Comparison of ENCODE assay signal across 25 cellular contexts in the genomic region with DNA sequence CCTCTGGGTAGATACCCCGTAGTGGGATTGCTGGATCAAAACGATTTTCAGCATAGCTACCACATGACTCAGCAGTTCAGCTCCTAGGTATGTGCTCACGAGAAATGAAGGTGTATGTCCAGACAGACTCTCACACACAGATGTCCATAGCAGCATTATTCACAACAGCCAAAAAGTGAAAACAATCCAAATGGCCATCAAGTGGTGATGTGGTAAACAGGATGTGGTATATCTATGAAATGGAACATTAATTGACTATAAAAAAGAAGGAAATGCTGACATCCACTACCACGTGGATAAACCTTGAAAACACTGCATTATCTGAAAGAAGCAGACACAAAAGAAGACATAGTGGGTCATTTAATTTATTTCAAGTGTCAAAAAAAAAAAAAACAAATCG.
DNase-seq lines count a peak whose midpoint lies in the region; ATAC-seq, FAIRE-seq and TF ChIP-seq lines count a peak whose summit lies in the region.
"Had no signal": no experiment of that assay in that cellular context is flagged by ENCODE, and none has a peak within 500 bp of the region (broad histone marks: within the 10 kb centered on the region; RNA-seq: fewer than 3 reads in every experiment).

No MANE protein-coding gene starts in this region.

- no peak for FAIRE-seq in A549 (lab: Jason Lieb, UNC)
- FAIRE-seq: GM12878, GM12892, GM19239 had no signal

- H3K4me3 ChIP-seq in SK-N-SH (ENCODE audit: low read depth in 2 of 2, low read length in 1 of 2) (no peak overlapping the region), A549 (no peak overlapping the region), endodermal cell (ENCODE audit: low read length) (no peak overlapping the region)
- H3K4me3 ChIP-seq: BLaER1, GM12878 had no signal

- H3K4me1 ChIP-seq in SK-N-SH (ENCODE audit: control insufficient read depth in 1 of 2, insufficient read depth in 2 of 2, low read depth in 1 of 2, low read length in 1 of 2) = peaks cover 0 to 22% of the 10 kb centered on the region in 2 experiments; a peak in 2 of 4 replicates
- H3K4me1 ChIP-seq in A549 = no peaks in the 10 kb centered on the region
- H3K4me1 ChIP-seq in endodermal cell (ENCODE audit: control insufficient read depth, insufficient read depth, low read length) = no peaks in the 10 kb centered on the region

- TF ChIP-seq EP300 in SK-N-SH (IDR thresholded peaks at IDR 0.05; ENCODE audit: borderline replicate concordance in 1 of 2, low read depth in 1 of 2, low read length in 1 of 2) (no peak), A549 (IDR thresholded peaks at IDR 0.05) (no peak)

- H3K4me3 Mint-ChIP-seq in endodermal cell = no peak overlapping the region
- H3K4me3 Mint-ChIP-seq: CD14-positive monocyte; CD4-positive, alpha-beta memory T cell; CD4-positive, CD25-positive, alpha-beta regulatory T cell; CD8-positive, alpha-beta memory T cell had no signal

- CTCF ChIA-PET in SK-N-SH (lab: Yijun Ruan, JAX) = interaction anchor here (1.4 kb wide), 1 partner anchor 41 kb away, joined by 3 read pairs; no protein-coding TSS in a partner anchor
- CTCF ChIA-PET in A549 (lab: Yijun Ruan, JAX) = no interaction called here

- POLR2A ChIA-PET in SK-N-SH (lab: Yijun Ruan, JAX) (no interaction called here), A549 (lab: Yijun Ruan, JAX) (no interaction called here)

- TF ChIP-seq CTCF in SK-N-SH (IDR thresholded peaks at IDR 0.05) (no peak), A549 (IDR thresholded peaks at IDR 0.05) (no peak), endodermal cell (conservative IDR thresholded peaks at IDR 0.05) (no peak)

- no peak for TF ChIP-seq RAD21 in SK-N-SH (IDR thresholded peaks at IDR 0.05; ENCODE audit: low read length)
- no peak for TF ChIP-seq RAD21 in A549 (conservative IDR thresholded peaks at IDR 0.05 in 1 of 2, IDR thresholded peaks at IDR 0.05 in 1 of 2)

- no peak overlapping the region for H3K9ac ChIP-seq in SK-N-SH
- no peak overlapping the region for H3K9ac ChIP-seq in endodermal cell (ENCODE audit: extremely low read depth, low read length, poor library complexity, severe bottlenecking)
- H3K9ac ChIP-seq: BLaER1 had no signal

- WGBS in SK-N-SH (ENCODE audit: low lambda C conversion rate) = 46% methylated on average over 5 of the region's 5 CpGs
- 36% methylated on average over 5 of the region's 5 CpGs for WGBS in A549 (ENCODE audit: missing lambda C conversion rate)
- WGBS in endodermal cell (ENCODE audit: insufficient coverage in 1 of 2, insufficient read length in 1 of 2), 2 experiments = 92 to 93% methylated on average over 3 to 5 of the region's 5 CpGs

- no peaks in the 10 kb centered on the region for H4K20me1 ChIP-seq in SK-N-SH (ENCODE audit: insufficient read depth)
- H4K20me1 ChIP-seq: BLaER1 had no signal

- H3K9me3 ChIP-seq in SK-N-SH (no peaks in the 10 kb centered on the region), A549 (peaks cover 17% of the 10 kb centered on the region; the same call in 1 of the 3 replicates), endodermal cell (ENCODE audit: control insufficient read depth, low read length) (peaks cover 7% of the 10 kb centered on the region)
- H3K9me3 ChIP-seq: BE2C had no signal

- TF ChIP-seq POLR2A in A549 (IDR thresholded peaks at IDR 0.05; ENCODE audit: low read length) = no peak

- no peaks in the 10 kb centered on the region for H3K4me1 Mint-ChIP-seq in endodermal cell
- H3K4me1 Mint-ChIP-seq: CD4-positive, alpha-beta memory T cell; CD8-positive, alpha-beta memory T cell had no signal

- no peak overlapping the region for H2AFZ ChIP-seq in SK-N-SH (ENCODE audit: low read depth)

- DNase-seq in SK-N-SH (no peak), A549 (ENCODE audit: low read depth in 1 of 2, low spot score in 1 of 2) (no peak), endodermal cell (peak; percentile 1), NCI-H748 treated with DMSO at 0.1 percent for 48 hours (lab: John Stamatoyannopoulos, UW) (no peak)
- DNase-seq: ACHN; BE2C; C1 segment of cervical spinal cord; CD4-positive, alpha-beta memory T cell; CD4-positive, CD25-positive, alpha-beta regulatory T cell; CD8-positive, alpha-beta memory T cell; COR-L47; DMS 273 treated with DMSO at 0.1 percent for 48 hours; DMS153; DMS53; DMS79; DND-41; EL; GDM1 had no signal

- no peaks in the 10 kb centered on the region for H3K27me3 ChIP-seq in SK-N-SH (ENCODE audit: insufficient read depth)
- H3K27me3 ChIP-seq in endodermal cell (ENCODE audit: control insufficient read depth, insufficient read depth, low read length, poor library complexity, severe bottlenecking) = no peaks in the 10 kb centered on the region
- H3K27me3 ChIP-seq: BE2C, BLaER1 had no signal

- no peaks in the 10 kb centered on the region for H3K36me3 Mint-ChIP-seq in endodermal cell (ENCODE audit: low read depth)
- H3K36me3 Mint-ChIP-seq: CD14-positive monocyte; CD4-positive, alpha-beta memory T cell; CD4-positive, CD25-positive, alpha-beta regulatory T cell had no signal

- H3K4me2 ChIP-seq in SK-N-SH = no peak overlapping the region
- no peak overlapping the region for H3K4me2 ChIP-seq in A549
- H3K4me2 ChIP-seq: BLaER1 had no signal

- H3F3A ChIP-seq in SK-N-SH (replicated peaks; ENCODE audit: insufficient read depth) = no peaks in the 10 kb centered on the region

- H3K36me3 ChIP-seq in SK-N-SH (replicated peaks in 1 of 2; ENCODE audit: control insufficient read depth in 1 of 2, insufficient read depth in 2 of 2, low read length in 1 of 2) = no peaks in the 10 kb centered on the region
- H3K36me3 ChIP-seq in endodermal cell (ENCODE audit: control insufficient read depth, insufficient read depth, low read length) = no peaks in the 10 kb centered on the region
- H3K36me3 ChIP-seq: BE2C, BLaER1 had no signal

- peaks cover 11% of the 10 kb centered on the region for H3K9me3 Mint-ChIP-seq in endodermal cell

- H3K79me2 ChIP-seq in SK-N-SH (ENCODE audit: insufficient read depth) = no peaks in the 10 kb centered on the region

- no peaks in the 10 kb centered on the region for H3K9me2 ChIP-seq in SK-N-SH

- H3K27ac ChIP-seq in SK-N-SH (ENCODE audit: low read depth in 2 of 2, low read length in 1 of 2) (no peak overlapping the region), A549 (no peak overlapping the region), endodermal cell (ENCODE audit: low read depth, low read length) (no peak overlapping the region)
- H3K27ac ChIP-seq: 22Rv1, BLaER1 had no signal

- ATAC-seq in SK-N-SH treated with all-trans-retinoic acid at 6 μM for 48 hours (no peak), A549 (no peak)
- ATAC-seq: GM12878 had no signal

- peaks cover 2% of the 10 kb centered on the region for H3K27me3 Mint-ChIP-seq in endodermal cell (ENCODE audit: insufficient read depth)
- H3K27me3 Mint-ChIP-seq: CD4-positive, CD25-positive, alpha-beta regulatory T cell had no signal

- no peak overlapping the region for H3K27ac Mint-ChIP-seq in endodermal cell
- H3K27ac Mint-ChIP-seq: CD14-positive monocyte; CD4-positive, CD25-positive, alpha-beta regulatory T cell; CD8-positive, alpha-beta memory T cell had no signal

TF ChIP-seq in SK-N-SH treated with all-trans-retinoic acid at 6 μM for 48 hours, 23 proteins besides CTCF, POLR2A, EP300 and RAD21 (continues in another document):
- peak; percentile 93 for TF ChIP-seq ZNF8 (CRISPR knock-in tag; IDR thresholded peaks at IDR 0.05)

TF ChIP-seq in SK-N-SH, 30 proteins besides CTCF, POLR2A, EP300 and RAD21 (continues in another document):
- TF ChIP-seq MEF2A (IDR thresholded peaks at IDR 0.05; ENCODE audit: borderline replicate concordance, low read depth) (no peak), TEAD4 (IDR thresholded peaks at IDR 0.05; ENCODE audit: borderline replicate concordance, insufficient read depth) (no peak), RCOR1 (IDR thresholded peaks at IDR 0.05; ENCODE audit: low read length) (no peak), JUND (IDR thresholded peaks at IDR 0.05) (no peak), MAX (IDR thresholded peaks at IDR 0.05; ENCODE audit: low read depth) (no peak)
- TF ChIP-seq, protein P1, sequence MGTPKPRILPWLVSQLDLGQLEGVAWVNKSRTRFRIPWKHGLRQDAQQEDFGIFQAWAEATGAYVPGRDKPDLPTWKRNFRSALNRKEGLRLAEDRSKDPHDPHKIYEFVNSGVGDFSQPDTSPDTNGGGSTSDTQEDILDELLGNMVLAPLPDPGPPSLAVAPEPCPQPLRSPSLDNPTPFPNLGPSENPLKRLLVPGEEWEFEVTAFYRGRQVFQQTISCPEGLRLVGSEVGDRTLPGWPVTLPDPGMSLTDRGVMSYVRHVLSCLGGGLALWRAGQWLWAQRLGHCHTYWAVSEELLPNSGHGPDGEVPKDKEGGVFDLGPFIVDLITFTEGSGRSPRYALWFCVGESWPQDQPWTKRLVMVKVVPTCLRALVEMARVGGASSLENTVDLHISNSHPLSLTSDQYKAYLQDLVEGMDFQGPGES (IDR thresholded peaks at IDR 0.05; ENCODE audit: low read depth, low read length) = no peak

TF ChIP-seq in A549, 52 proteins besides CTCF, POLR2A, EP300 and RAD21:
- TF ChIP-seq MAFK (IDR thresholded peaks at IDR 0.05; ENCODE audit: partially characterized antibody) (peak; percentile 70), CBX8 (IDR thresholded peaks at IDR 0.05) (no peak), MAZ (IDR thresholded peaks at IDR 0.05; ENCODE audit: borderline replicate concordance, low read depth, low read length) (no peak), FOSL2 (IDR thresholded peaks at IDR 0.05) (no peak), FOSL2 (CRISPR knock-in tag; IDR thresholded peaks at IDR 0.05) (no peak), EHMT2 (IDR thresholded peaks at IDR 0.05; ENCODE audit: low read depth) (no peak), RARB (CRISPR knock-in tag; IDR thresholded peaks at IDR 0.05) (no peak)
TF ChIP-seq in A549: peak in this region for 1.
